ENCODE assay signal across 22 cellular contexts in genomic region chr2:98020516-98020915, GRCh38.
"Had no signal": no experiment of that assay in that cellular context is flagged by ENCODE, and none has a peak within 500 bp of the region (broad histone marks: within the 10 kb centered on the region; RNA-seq: fewer than 3 reads in every experiment).

No MANE protein-coding gene starts in this region.

- H3K4me3 ChIP-seq: coronary artery, gastrocnemius medialis, lung, psoas muscle, skin epidermis, suprapubic skin, thyroid gland, upper lobe of right lung, vagina had no signal

- H3K36me3 Mint-ChIP-seq: immature natural killer cell had no signal

- H3K27me3 ChIP-seq: gastrocnemius medialis, suprapubic skin, thyroid gland, vagina had no signal

- H3K27ac Mint-ChIP-seq: immature natural killer cell; naive thymus-derived CD4-positive, alpha-beta T cell; nephron progenitor cell had no signal

- H3K4me1 ChIP-seq: psoas muscle, suprapubic skin, thyroid gland, upper lobe of right lung, vagina had no signal

- H3K27ac ChIP-seq: gastrocnemius medialis, psoas muscle, skin epidermis, suprapubic skin, thyroid gland, upper lobe of right lung, vagina had no signal

- ATAC-seq: gastrocnemius medialis; left cardiac atrium; naive thymus-derived CD4-positive, alpha-beta T cell; psoas muscle; sciatic nerve; stimulated activated naive CD8-positive, alpha-beta T cell treated with anti-CD3 and anti-CD28 coated beads, Interleukin-15, Interleukin-2, amounts not matched to agents 100 U/mL and 50 U/mL, for 24 hours; upper lobe of right lung had no signal

- DNase-seq: effector CD8-positive, alpha-beta T cell; gastrocnemius medialis; glutamatergic neuron; immature natural killer cell; kidney; left cardiac atrium; left ventricle myocardium superior; mesenchymal stem cell; naive thymus-derived CD4-positive, alpha-beta T cell; nephron progenitor cell; psoas muscle; retina; stimulated activated CD4-positive, alpha-beta T cell treated with anti-CD3 and anti-CD28 coated beads, Interleukin-12 subunit alpha, Interleukin-12 subunit beta, amount 100 ng/mL, for 4 hours; stimulated activated naive CD8-positive, alpha-beta T cell treated with anti-CD3 and anti-CD28 coated beads, Interleukin-15, Interleukin-2, amounts not matched to agents 100 U/mL and 50 U/mL, for 24 hours; thyroid gland; upper lobe of right lung had no signal

- H3K4me3 Mint-ChIP-seq: immature natural killer cell; naive thymus-derived CD4-positive, alpha-beta T cell; nephron progenitor cell had no signal

- H3K36me3 ChIP-seq: gastrocnemius medialis, suprapubic skin, thyroid gland, upper lobe of right lung, vagina had no signal

- H3K9me3 ChIP-seq: gastrocnemius medialis, suprapubic skin, thyroid gland, upper lobe of right lung, vagina had no signal
